34 cellular contexts compared by ENCODE assay signal in genomic region chr2:66041902-66042657, GRCh38.
"Had no signal": no experiment of that assay in that cellular context is flagged by ENCODE, and none has a peak within 500 bp of the region (broad histone marks: within the 10 kb centered on the region; RNA-seq: fewer than 3 reads in every experiment).

No MANE protein-coding gene starts in this region.

- H2AFZ ChIP-seq: PC-9 had no signal

- H3K27ac Mint-ChIP-seq: activated B cell treated with CpG ODN at 0.5 μM for 24 hours; activated CD4-positive, alpha-beta memory T cell treated with anti-CD3 and anti-CD28 coated beads for 36 hours; activated naive CD4-positive, alpha-beta T cell treated with anti-CD3 and anti-CD28 coated beads for 36 hours; activated naive CD4-positive, alpha-beta T cell treated with anti-CD3 and anti-CD28 coated beads, Interleukin-2, amount 50 U/mL, for 72 hours; activated T-helper 1 cell treated with anti-CD3 and anti-CD28 coated beads, Interleukin-12 subunit alpha, Interleukin-12 subunit beta, Interleukin-2, Interleukin-4 antibody, amounts not matched to agents 30 ng/mL and 10 ng/mL and 1 ng/mL, durations not matched to agents 14 hours and 24 hours and 36 hours; brain; T-cell had no signal

- H3K4me2 ChIP-seq: PC-9 had no signal

- H3K9me3 ChIP-seq: adrenal gland had no signal

- H3K36me3 Mint-ChIP-seq: activated CD4-positive, alpha-beta memory T cell treated with anti-CD3 and anti-CD28 coated beads for 36 hours; activated naive CD4-positive, alpha-beta T cell treated with anti-CD3 and anti-CD28 coated beads, Interleukin-2, amount 50 U/mL, for 72 hours; brain; T-cell had no signal

- H3K4me3 ChIP-seq: adrenal gland, PC-9, SK-N-MC had no signal

- H3K4me1 ChIP-seq: adrenal gland had no signal

- H3K4me3 Mint-ChIP-seq: activated B cell treated with CpG ODN at 0.5 μM for 24 hours; activated CD4-positive, alpha-beta memory T cell treated with anti-CD3 and anti-CD28 coated beads for 36 hours; activated naive CD4-positive, alpha-beta T cell treated with anti-CD3 and anti-CD28 coated beads for 36 hours; activated T-cell treated with anti-CD3 and anti-CD28 coated beads, Interleukin-2, amount 50 U/mL, for 4 hours; activated T-helper 1 cell treated with anti-CD3 and anti-CD28 coated beads, Interleukin-12 subunit alpha, Interleukin-12 subunit beta, Interleukin-2, Interleukin-4 antibody, amounts not matched to agents 30 ng/mL and 10 ng/mL and 1 ng/mL, durations not matched to agents 14 hours and 24 hours and 36 hours; brain; T-cell had no signal

- H3K9me3 Mint-ChIP-seq: activated B cell treated with CpG ODN at 0.5 μM for 24 hours; activated CD4-positive, alpha-beta memory T cell treated with anti-CD3 and anti-CD28 coated beads for 36 hours; activated naive CD4-positive, alpha-beta T cell treated with anti-CD3 and anti-CD28 coated beads for 36 hours; activated T-cell treated with anti-CD3 and anti-CD28 coated beads, Interleukin-2, amount 50 U/mL, for 4 hours; activated T-helper 1 cell treated with anti-CD3 and anti-CD28 coated beads, Interleukin-12 subunit alpha, Interleukin-12 subunit beta, Interleukin-2, Interleukin-4 antibody, amounts not matched to agents 30 ng/mL and 10 ng/mL and 1 ng/mL, durations not matched to agents 14 hours and 24 hours and 36 hours; brain had no signal

- H3K36me3 ChIP-seq: adrenal gland had no signal

- H3K27me3 ChIP-seq: adrenal gland had no signal

- DNase-seq: activated B cell treated with CpG ODN at 0.5 μM for 24 hours; activated CD4-positive, alpha-beta memory T cell treated with anti-CD3 and anti-CD28 coated beads for 36 hours; activated CD4-positive, alpha-beta T cell treated with anti-CD3 and anti-CD28 coated beads for 4 hours; activated CD4-positive, alpha-beta T cell treated with anti-CD3 and anti-CD28 coated beads, Interleukin-2, amount 50 U/mL, for 1 hour; activated CD4-positive, CD25-positive, alpha-beta regulatory T cell treated with anti-CD3 and anti-CD28 coated beads, Interleukin-2, amount 50 U/mL, for 72 hours; activated CD8-positive, alpha-beta memory T cell treated with anti-CD3 and anti-CD28 coated beads, Interleukin-2, amount 50 U/mL, for 4 hours; activated gamma-delta T cell treated with Interleukin-2 at 50 U/mL for 16 hours; activated naive CD4-positive, alpha-beta T cell treated with anti-CD3 and anti-CD28 coated beads for 36 hours; activated T-cell treated with anti-CD3 and anti-CD28 coated beads for 4 hours; activated T-cell treated with anti-CD3 and anti-CD28 coated beads, Interleukin-2, amount 50 U/mL, for 4 hours; adrenal gland; central memory CD4-positive, alpha-beta T cell; Kasumi-1; KG1; MM.1S; MV-4-11; NCI-H1092; NCI-H1436 treated with DMSO at 0.1 percent for 48 hours; NCI-H1694 treated with DMSO at 0.1 percent for 48 hours; NCI-H2029; NCI-H345; NCI-H510A; NCI-H526; NCI-H748 treated with DMSO at 0.1 percent for 48 hours; NK-92 treated with Interleukin-12 subunit alpha and Interleukin-12 subunit beta, amount 100 ng/mL, for 24 hours; PC-9; Right ventricle myocardium superior; T-cell; T-helper 9 cell had no signal

- ATAC-seq: activated naive CD4-positive, alpha-beta T cell treated with anti-CD3 and anti-CD28 coated beads, Interleukin-2, amount 50 U/mL, for 72 hours; activated T-cell treated with anti-CD3 and anti-CD28 coated beads, Interleukin-2, amount 50 U/mL, for 4 hours; T-cell had no signal

- H3K4me1 Mint-ChIP-seq: activated B cell treated with CpG ODN at 0.5 μM for 24 hours, T-cell had no signal

- H3K27me3 Mint-ChIP-seq: activated CD4-positive, alpha-beta memory T cell treated with anti-CD3 and anti-CD28 coated beads for 36 hours had no signal

- H3K27ac ChIP-seq: adrenal gland, PC-9, SK-N-MC, VCaP had no signal
